In genomic region chr12:51836012-51836832, GRCh38 we compare ENCODE assay signal across 20 cellular contexts. TPM values are rescaled to one million over a fixed set of nuclear protein-coding genes. Genes with fewer than 3 reads are reported as not detected.
DNase-seq lines count a peak whose midpoint lies in the region; ATAC-seq, FAIRE-seq and TF ChIP-seq lines count a peak whose summit lies in the region.
"Had no signal": no experiment of that assay in that cellular context is flagged by ENCODE, and none has a peak within 500 bp of the region (broad histone marks: within the 10 kb centered on the region; RNA-seq: fewer than 3 reads in every experiment).

No MANE protein-coding gene starts in this region.

- H3K27ac ChIP-seq in BLaER1 (no peak overlapping the region), HUES48 (ENCODE audit: low read depth, low read length) (peak overlapping the region; percentile 79)
- H3K27ac ChIP-seq: psoas muscle, upper lobe of right lung, VCaP had no signal

- 0 out of 2 replicates have a peak, but pooled peaks cover 5% of the 10 kb centered on the region for H4K20me1 ChIP-seq in BLaER1

- H3K9ac ChIP-seq in BLaER1 = no peak overlapping the region
- H3K9ac ChIP-seq in HUES48 (ENCODE audit: low read depth, low read length) = no peak overlapping the region

- ATAC-seq in mucosa of descending colon (peak; percentile 61), HG03135 (IDR thresholded peaks at IDR 0.05; ENCODE audit: unreplicated experiment) (no peak), HG03175 (IDR thresholded peaks at IDR 0.05; ENCODE audit: unreplicated experiment) (no peak), GM19455 (IDR thresholded peaks at IDR 0.05; ENCODE audit: unreplicated experiment) (no peak)
- ATAC-seq: activated CD8-positive, alpha-beta T cell treated with anti-CD3 and anti-CD28 coated beads for 36 hours; CD8-positive, alpha-beta T cell; psoas muscle; upper lobe of right lung had no signal

- H3K4me2 ChIP-seq in BLaER1 = peak overlapping the region; percentile 14; the same call in 1 of the 2 replicates

- FAIRE-seq in bronchial epithelial cell (lab: Jason Lieb, UNC) = no peak

- TF ChIP-seq CTCF in bronchial epithelial cell (IDR thresholded peaks at IDR 0.05; ENCODE audit: insufficient read depth, low read length, severe bottlenecking) (no peak), mucosa of descending colon (IDR thresholded peaks at IDR 0.05) (no peak)

- peak; percentile 40 for DNase-seq in bronchial epithelial cell (ENCODE audit: low read depth)
- no peak for DNase-seq in mucosa of descending colon
- no peak for DNase-seq in NCI-H1048 (lab: John Stamatoyannopoulos, UW)
- DNase-seq: activated CD8-positive, alpha-beta T cell treated with anti-CD3 and anti-CD28 coated beads for 36 hours; CD8-positive, alpha-beta T cell; MM.1S; naive B cell; NCI-H2107; psoas muscle; RPMI8226; upper lobe of right lung had no signal

- H3K4me3 ChIP-seq in BLaER1 (no peak overlapping the region), HUES48 (ENCODE audit: low read depth, low read length) (no peak overlapping the region), bronchial epithelial cell (ENCODE audit: low read depth, low read length) (no peak overlapping the region), mucosa of descending colon (no peak overlapping the region)
- H3K4me3 ChIP-seq: psoas muscle, upper lobe of right lung had no signal

- peaks cover 45% of the 10 kb centered on the region for H3K4me1 ChIP-seq in BLaER1
- peaks cover 35% of the 10 kb centered on the region for H3K4me1 ChIP-seq in HUES48 (ENCODE audit: control insufficient read depth, insufficient read depth, low read length)
- H3K4me1 ChIP-seq in mucosa of descending colon (ENCODE audit: low read depth) = no peaks in the 10 kb centered on the region
- H3K4me1 ChIP-seq: psoas muscle, upper lobe of right lung had no signal

- H3K9me3 ChIP-seq in BLaER1 = no peaks in the 10 kb centered on the region
- H3K9me3 ChIP-seq in HUES48 (ENCODE audit: control insufficient read depth, insufficient read depth, low read length) = no peaks in the 10 kb centered on the region
- no peaks in the 10 kb centered on the region for H3K9me3 ChIP-seq in mucosa of descending colon
- H3K9me3 ChIP-seq: psoas muscle, upper lobe of right lung had no signal

- no peaks in the 10 kb centered on the region for H3K36me3 ChIP-seq in BLaER1
- no peaks in the 10 kb centered on the region for H3K36me3 ChIP-seq in HUES48 (ENCODE audit: control insufficient read depth, insufficient read depth, low read length)
- no peaks in the 10 kb centered on the region for H3K36me3 ChIP-seq in bronchial epithelial cell (ENCODE audit: control insufficient read depth, insufficient read depth, low read length)
- H3K36me3 ChIP-seq in mucosa of descending colon (ENCODE audit: low read depth) = no peaks in the 10 kb centered on the region
- H3K36me3 ChIP-seq: upper lobe of right lung had no signal

- H3K27me3 ChIP-seq in BLaER1 (no peaks in the 10 kb centered on the region), HUES48 (ENCODE audit: control insufficient read depth, insufficient read depth, low read length) (no peaks in the 10 kb centered on the region), bronchial epithelial cell (ENCODE audit: control insufficient read depth, insufficient read depth, low read length) (peaks cover 16% of the 10 kb centered on the region)

- intact Hi-C loops in mucosa of descending colon (cut with DNase I, micrococcal nuclease) = no loop called here

RNA-seq across cellular contexts. Expression of gene FIGNL2, which starts 12.3 kb away (rescaled TPM):
- total RNA-seq in bronchial epithelial cell = not detected in 2 replicates
- under 1 TPM; 0.26 to 0.44 (median 0.34) TPM for total RNA-seq in mucosa of descending colon

RNA-seq across cellular contexts. Expression of gene ANKRD33, which starts 51.7 kb away (rescaled TPM):
- total RNA-seq in bronchial epithelial cell = not detected in 2 replicates
- under 1 TPM in 1 of 3 donors, not detected in 2; 0.46 TPM for total RNA-seq in mucosa of descending colon
- total RNA-seq: A673; activated CD8-positive, alpha-beta T cell treated with anti-CD3 and anti-CD28 coated beads for 36 hours; cardiac septum; CD8-positive, alpha-beta T cell; liver; psoas muscle; upper lobe of right lung had no signal
